Comparison of ENCODE assay signal across 22 cellular contexts in genomic region chr3:157782236-157782635, GRCh38.
"Had no signal": no experiment of that assay in that cellular context is flagged by ENCODE, and none has a peak within 500 bp of the region (broad histone marks: within the 10 kb centered on the region; RNA-seq: fewer than 3 reads in every experiment).

No MANE protein-coding gene starts in this region.

- DNase-seq: activated CD4-positive, alpha-beta T cell treated with anti-CD3 and anti-CD28 coated beads, Interleukin-2, amount 10 ng/mL, durations not matched to agents 24 days and 14 days; activated CD4-positive, CD25-positive, alpha-beta regulatory T cell; activated CD8-positive, alpha-beta memory T cell treated with anti-CD3 and anti-CD28 coated beads, Interleukin-2, amount 50 U/mL, for 4 hours; activated CD8-positive, alpha-beta T cell treated with anti-CD3 and anti-CD28 coated beads, Interleukin-2, amount 10 ng/mL, durations not matched to agents 7 days and 5 days; activated gamma-delta T cell treated with Interleukin-2 at 50 U/mL for 16 hours; activated naive CD8-positive, alpha-beta T cell treated with anti-CD3 and anti-CD28 coated beads, Interleukin-2, amount 10 ng/mL, durations not matched to agents 7 days and 5 days; anterior cingulate cortex; cerebellar nuclear complex; effector CD8-positive, alpha-beta T cell; islet precursor cell; left lung; mammary epithelial cell; naive thymus-derived CD4-positive, alpha-beta T cell; posterior cingulate gyrus; stimulated activated CD4-positive, alpha-beta T cell treated with anti-CD3 and anti-CD28 coated beads, Interleukin-15, amount 100 ng/mL, for 24 hours; stimulated activated CD4-positive, alpha-beta T cell treated with anti-CD3 and anti-CD28 coated beads, Interleukin-4, amount 100 ng/mL, for 1 hour; stimulated activated naive CD4-positive, alpha-beta T cell; tibial artery had no signal

- H3K27me3 ChIP-seq: left lung, right atrium auricular region, tibial artery had no signal

- H3K27ac ChIP-seq: epithelial cell of prostate, left lung, right atrium auricular region, skin epidermis, tibial artery had no signal

- H3K9me3 Mint-ChIP-seq: activated CD4-positive, alpha-beta T cell treated with anti-CD3 and anti-CD28 coated beads, Interleukin-2, amount 10 ng/mL, durations not matched to agents 24 days and 14 days; activated naive CD8-positive, alpha-beta T cell treated with anti-CD3 and anti-CD28 coated beads, Interleukin-2, amount 10 ng/mL, durations not matched to agents 7 days and 5 days; T-helper 2 cell treated with Interferon-gamma antibody and Interleukin-4, amounts not matched to agents 5 μg/mL and 100 μg/mL, for 36 hours had no signal

- H3K36me3 ChIP-seq: left lung, right atrium auricular region, tibial artery had no signal

- H3K4me1 ChIP-seq: left lung, right atrium auricular region had no signal

- H3K27ac Mint-ChIP-seq: activated CD4-positive, alpha-beta T cell treated with anti-CD3 and anti-CD28 coated beads, Interleukin-2, amount 10 ng/mL, durations not matched to agents 24 days and 14 days; activated CD8-positive, alpha-beta T cell treated with anti-CD3 and anti-CD28 coated beads, Interleukin-2, amount 10 ng/mL, durations not matched to agents 7 days and 5 days; activated naive CD8-positive, alpha-beta T cell treated with anti-CD3 and anti-CD28 coated beads, Interleukin-2, amount 10 ng/mL, durations not matched to agents 7 days and 5 days; naive thymus-derived CD4-positive, alpha-beta T cell; T-helper 2 cell treated with Interferon-gamma antibody and Interleukin-4, amounts not matched to agents 5 μg/mL and 100 μg/mL, for 36 hours had no signal

- H3K4me3 ChIP-seq: left lung, right atrium auricular region, skin epidermis, tibial artery had no signal

- H3K4me1 Mint-ChIP-seq: activated CD4-positive, alpha-beta T cell treated with anti-CD3 and anti-CD28 coated beads, Interleukin-2, amount 10 ng/mL, durations not matched to agents 24 days and 14 days; activated naive CD8-positive, alpha-beta T cell treated with anti-CD3 and anti-CD28 coated beads, Interleukin-2, amount 10 ng/mL, durations not matched to agents 7 days and 5 days; naive thymus-derived CD4-positive, alpha-beta T cell had no signal

- H3K36me3 Mint-ChIP-seq: activated naive CD8-positive, alpha-beta T cell treated with anti-CD3 and anti-CD28 coated beads, Interleukin-2, amount 10 ng/mL, durations not matched to agents 7 days and 5 days; naive thymus-derived CD4-positive, alpha-beta T cell had no signal

- H3K9me3 ChIP-seq: tibial artery had no signal

- H3K4me3 Mint-ChIP-seq: activated CD4-positive, alpha-beta T cell treated with anti-CD3 and anti-CD28 coated beads, Interleukin-2, amount 10 ng/mL, durations not matched to agents 24 days and 14 days; activated CD8-positive, alpha-beta T cell treated with anti-CD3 and anti-CD28 coated beads, Interleukin-2, amount 10 ng/mL, durations not matched to agents 7 days and 5 days; activated naive CD8-positive, alpha-beta T cell treated with anti-CD3 and anti-CD28 coated beads, Interleukin-2, amount 10 ng/mL, durations not matched to agents 7 days and 5 days; naive thymus-derived CD4-positive, alpha-beta T cell; T-helper 2 cell treated with Interferon-gamma antibody and Interleukin-4, amounts not matched to agents 5 μg/mL and 100 μg/mL, for 36 hours had no signal

- H3K27me3 Mint-ChIP-seq: activated CD4-positive, alpha-beta T cell treated with anti-CD3 and anti-CD28 coated beads, Interleukin-2, amount 10 ng/mL, durations not matched to agents 24 days and 14 days; activated naive CD8-positive, alpha-beta T cell treated with anti-CD3 and anti-CD28 coated beads, Interleukin-2, amount 10 ng/mL, durations not matched to agents 7 days and 5 days had no signal
